Comparison of ENCODE assay signal across 10 cellular contexts in the genomic region with DNA sequence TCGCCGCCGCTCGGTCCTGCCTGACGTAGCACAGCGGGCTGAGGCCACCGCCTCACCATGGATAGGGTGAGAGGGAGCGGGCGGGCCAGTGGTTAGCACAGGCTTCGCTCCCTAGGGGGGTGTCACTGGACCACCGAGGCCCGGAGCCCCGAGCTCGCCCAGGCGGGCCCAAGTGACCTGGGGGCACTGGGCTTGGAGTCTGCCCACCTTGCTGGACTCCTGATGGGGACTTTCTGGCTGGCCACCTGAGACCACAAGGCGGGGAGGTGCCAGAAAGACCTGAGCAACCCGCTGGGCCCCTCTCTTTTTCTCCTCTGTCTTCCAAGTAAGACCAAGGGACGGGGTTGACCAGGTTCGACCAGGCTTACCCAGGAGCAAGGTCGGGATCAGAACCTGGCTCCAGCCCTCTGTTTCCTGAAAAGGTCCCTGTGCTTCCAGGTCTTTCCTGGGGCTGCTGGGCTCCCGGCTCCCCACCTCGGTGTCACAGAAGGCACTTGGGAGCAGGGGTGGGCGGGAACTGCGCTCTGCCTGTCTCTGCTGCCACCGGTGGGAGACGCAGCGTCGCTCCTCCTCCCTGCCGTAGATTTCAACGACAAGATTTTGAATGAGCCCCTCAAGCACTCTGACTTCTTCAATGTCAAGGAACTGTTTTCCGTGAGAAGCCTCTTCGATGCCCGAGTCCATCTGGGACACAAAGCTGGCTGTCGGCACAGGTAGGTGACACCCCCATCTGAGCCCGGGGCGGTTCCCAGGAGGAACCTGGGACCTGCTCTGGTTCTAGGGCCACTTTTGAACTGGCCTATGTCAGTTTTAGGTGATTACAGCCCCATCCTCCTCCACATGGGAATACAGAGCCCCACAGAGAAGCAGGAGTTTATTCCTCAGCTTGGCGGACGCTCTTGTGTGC. TPM values are rescaled to one million over a fixed set of nuclear protein-coding genes. Genes with fewer than 3 reads are reported as not detected.
DNase-seq lines count a peak whose midpoint lies in the region; ATAC-seq lines count a peak whose summit lies in the region.
"Had no signal": no experiment of that assay in that cellular context is flagged by ENCODE, and none has a peak within 500 bp of the region (broad histone marks: within the 10 kb centered on the region; RNA-seq: fewer than 3 reads in every experiment).

No MANE protein-coding gene starts in this region.

- peak overlapping the region; percentile 60 for H3K27ac ChIP-seq in CD4-positive, alpha-beta memory T cell (ENCODE audit: low read depth, low read length)

- peak overlapping the region; percentile 62 to 81 for H3K4me3 ChIP-seq in CD4-positive, alpha-beta memory T cell (ENCODE audit: low read length in 2 of 2)
- H3K4me3 ChIP-seq in adipocyte (ENCODE audit: low read length) = peak overlapping the region; percentile 90
- H3K4me3 ChIP-seq in iPS-18c (ENCODE audit: insufficient read depth, low read depth, low read length) = peak overlapping the region; percentile 90

- H3K9ac ChIP-seq in adipocyte (ENCODE audit: low read length) = peak overlapping the region; percentile 94

- POLR2A ChIA-PET in CD4-positive, alpha-beta memory T cell (lab: Charles Lee; ENCODE audit: partially characterized antibody) = no interaction called here

- intact Hi-C loops in CD4-positive, alpha-beta memory T cell (cut with micrococcal nuclease) = no loop called here

- H3K4me1 ChIP-seq in CD4-positive, alpha-beta memory T cell (ENCODE audit: insufficient read depth, low read length) = peaks cover 29% of the 10 kb centered on the region
- H3K4me1 ChIP-seq in adipocyte (ENCODE audit: control insufficient read depth, insufficient read depth, low read length) = peaks cover 18% of the 10 kb centered on the region

- CTCF ChIA-PET in CD4-positive, alpha-beta memory T cell (lab: Charles Lee; ENCODE audit: partially characterized antibody) = no interaction called here

- H3K27me3 Mint-ChIP-seq in CD4-positive, alpha-beta memory T cell = peaks cover 1 to 3% of the 10 kb centered on the region in 2 donors
- H3K27me3 Mint-ChIP-seq in stimulated activated naive B cell treated with anti-CD40 and anti-IgM and Interleukin-4, amounts not matched to agents 10 μg/mL and 1 μg/mL and 100 μg/mL, for 72 hours = peaks cover 7 to 9% of the 10 kb centered on the region in 2 donors

- peak; percentile 48 for ATAC-seq in HG03108 (IDR thresholded peaks at IDR 0.05; ENCODE audit: unreplicated experiment)
- ATAC-seq in stimulated activated naive B cell treated with anti-CD40 and anti-IgM and Interleukin-4, amounts not matched to agents 10 μg/mL and 1 μg/mL and 100 μg/mL, for 72 hours (replicated peaks) = no peak
- no peak for ATAC-seq in HG03378 (IDR thresholded peaks at IDR 0.05; ENCODE audit: unreplicated experiment)

- H3K36me3 Mint-ChIP-seq in CD4-positive, alpha-beta memory T cell = peaks cover 18 to 27% of the 10 kb centered on the region in 2 donors
- H3K36me3 Mint-ChIP-seq in stimulated activated naive B cell treated with anti-CD40 and anti-IgM and Interleukin-4, amounts not matched to agents 10 μg/mL and 1 μg/mL and 100 μg/mL, for 72 hours = peaks cover 36 to 43% of the 10 kb centered on the region in 2 donors

- H3K9me3 ChIP-seq in CD4-positive, alpha-beta memory T cell (ENCODE audit: control insufficient read depth in 1 of 2, low read length in 2 of 2) = no peaks in the 10 kb centered on the region
- no peaks in the 10 kb centered on the region for H3K9me3 ChIP-seq in adipocyte (ENCODE audit: control insufficient read depth, low read length)
- H3K9me3 ChIP-seq in iPS-18c (ENCODE audit: control insufficient read depth, insufficient read depth, low read length) = no peaks in the 10 kb centered on the region

- peaks cover 8 to 34% (median 22%) of the 10 kb centered on the region in 4 donors for H3K4me1 Mint-ChIP-seq in CD4-positive, alpha-beta memory T cell
- H3K4me1 Mint-ChIP-seq in stimulated activated naive B cell treated with anti-CD40 and anti-IgM and Interleukin-4, amounts not matched to agents 10 μg/mL and 1 μg/mL and 100 μg/mL, for 72 hours = peaks cover 21 to 43% of the 10 kb centered on the region in 2 donors

- no peaks in the 10 kb centered on the region for H3K27me3 ChIP-seq in CD4-positive, alpha-beta memory T cell (ENCODE audit: insufficient read depth, low read length)
- no peaks in the 10 kb centered on the region for H3K27me3 ChIP-seq in adipocyte (replicated peaks; ENCODE audit: control insufficient read depth, insufficient read depth, low read length)

- no peak for DNase-seq in CD4-positive, alpha-beta memory T cell
- DNase-seq in adipocyte (ENCODE audit: low read depth) (peak; percentile 79), COLO668 (lab: John Stamatoyannopoulos, UW; ENCODE audit: unreplicated experiment) (no peak), inferior parietal cortex (ENCODE audit: extremely low spot score) (no peak)
- DNase-seq in stimulated activated naive B cell treated with anti-CD40 and anti-IgM and Interleukin-4, amounts not matched to agents 10 μg/mL and 1 μg/mL and 100 μg/mL, for 72 hours = no peak

- no peaks in the 10 kb centered on the region for H3K9me3 Mint-ChIP-seq in CD4-positive, alpha-beta memory T cell
- H3K9me3 Mint-ChIP-seq in stimulated activated naive B cell treated with anti-CD40 and anti-IgM and Interleukin-4, amounts not matched to agents 10 μg/mL and 1 μg/mL and 100 μg/mL, for 72 hours = no peaks in the 10 kb centered on the region

- H3K27ac Mint-ChIP-seq in CD4-positive, alpha-beta memory T cell = peak overlapping the region; percentile 29 to 74 (median 53)
- peak overlapping the region; percentile 98 for H3K27ac Mint-ChIP-seq in stimulated activated naive B cell treated with anti-CD40 and anti-IgM and Interleukin-4, amounts not matched to agents 10 μg/mL and 1 μg/mL and 100 μg/mL, for 72 hours

- H3K4me3 Mint-ChIP-seq in CD4-positive, alpha-beta memory T cell = peak overlapping the region; percentile 80 to 94 (median 90)
- H3K4me3 Mint-ChIP-seq in stimulated activated naive B cell treated with anti-CD40 and anti-IgM and Interleukin-4, amounts not matched to agents 10 μg/mL and 1 μg/mL and 100 μg/mL, for 72 hours = peak overlapping the region; percentile 89 to 96

- H3K36me3 ChIP-seq in CD4-positive, alpha-beta memory T cell (ENCODE audit: insufficient read depth, low read length) = peaks cover 23% of the 10 kb centered on the region
- peaks cover 26% of the 10 kb centered on the region for H3K36me3 ChIP-seq in adipocyte (ENCODE audit: control insufficient read depth, insufficient read depth, low read length, severe bottlenecking)

RNA-seq across cellular contexts. Expression of gene MRPS2, which starts 1.0 kb away (rescaled TPM):
- 10 to 100 TPM; 26.2 to 28.2 TPM for total RNA-seq in CD4-positive, alpha-beta memory T cell
- polyA plus RNA-seq in CD4-positive, alpha-beta memory T cell = 10 to 100 TPM; 38.3 to 57.2 TPM

RNA-seq across cellular contexts. Expression of gene LCN1, which starts 19.7 kb away (rescaled TPM):
- total RNA-seq in CD4-positive, alpha-beta memory T cell = not detected
- polyA plus RNA-seq in CD4-positive, alpha-beta memory T cell = not detected
- total RNA-seq: HT1080, renal cortical epithelial cell had no signal

RNA-seq across cellular contexts. Expression of gene PPP1R26, which starts 21.9 kb away (rescaled TPM):
- 1 to 10 TPM; 1.9 TPM for total RNA-seq in CD4-positive, alpha-beta memory T cell
- under 1 TPM in 1 of 2 donors, not detected in 1; 0.54 TPM for polyA plus RNA-seq in CD4-positive, alpha-beta memory T cell

RNA-seq across cellular contexts. Expression of gene OBP2A, which starts 44.4 kb away (rescaled TPM):
- total RNA-seq in CD4-positive, alpha-beta memory T cell = not detected
- polyA plus RNA-seq in CD4-positive, alpha-beta memory T cell = not detected
- total RNA-seq: renal cortical epithelial cell had no signal
